ENCODE assay signal across 7 cellular contexts in genomic region chr1:150560011-150560438, GRCh38.
DNase-seq lines count a peak whose midpoint lies in the region; ATAC-seq and TF ChIP-seq lines count a peak whose summit lies in the region.

No MANE protein-coding gene starts in this region.

- no peak overlapping the region for H3K27ac ChIP-seq in WERI-Rb-1
- H3K27ac ChIP-seq in caudate nucleus (ENCODE audit: low read depth, low read length), result peak overlapping the region; percentile 100
- H3K27ac ChIP-seq in layer of hippocampus (ENCODE audit: low read depth, low read length), result peak overlapping the region; percentile 99

- no peaks in the 10 kb centered on the region for H3K9me3 ChIP-seq in WERI-Rb-1 (ENCODE audit: severe bottlenecking)

- ATAC-seq in HG02852 (IDR thresholded peaks at IDR 0.05; ENCODE audit: unreplicated experiment), result no peak

- DNase-seq in NCI-H2029 (lab: John Stamatoyannopoulos, UW) (peak; percentile 30), WERI-Rb-1 (peak; percentile 89), caudate nucleus (lab: John Stamatoyannopoulos, UW) (peak in 42 of 61 donors; percentile 8 to 65 (median 28))
- DNase-seq in stimulated activated CD4-positive, alpha-beta T cell treated with anti-CD3 and anti-CD28 coated beads, Interleukin-2, amount 100 ng/mL, for 24 hours, result peak; percentile 78 to 83

- H3K4me3 ChIP-seq in GM12875 (ENCODE audit: low read depth, low read length), result no peak overlapping the region
- H3K4me3 ChIP-seq in WERI-Rb-1 (ENCODE audit: low read depth, low read length), result no peak overlapping the region

- H3K27me3 ChIP-seq in WERI-Rb-1 (ENCODE audit: insufficient read depth, low read depth, severe bottlenecking) (no peaks in the 10 kb centered on the region), layer of hippocampus (ENCODE audit: control insufficient read depth, insufficient read depth, low read length) (no peaks in the 10 kb centered on the region)

- TF ChIP-seq CTCF in GM12875 (IDR thresholded peaks at IDR 0.05; ENCODE audit: borderline replicate concordance, insufficient read depth, low read depth, low read length), result peak; percentile 95
- TF ChIP-seq CTCF in WERI-Rb-1 (IDR thresholded peaks at IDR 0.05; ENCODE audit: low read depth, low read length), result peak; percentile 100

- H3K36me3 ChIP-seq in WERI-Rb-1, result no peaks in the 10 kb centered on the region

Comparison
In these comparisons a context has a peak if more than half of its experiments do, and no peak if none do; other contexts are left out.
1. DNase-seq: peak in every context shown above with its lines; median percentile 89 in WERI-Rb-1; 80 in stimulated activated CD4-positive, alpha-beta T cell treated with anti-CD3 and anti-CD28 coated beads, Interleukin-2, amount 100 ng/mL, for 24 hours; 30 in NCI-H2029; 28 in caudate nucleus.